In genomic region chr12:47742253-47742825, GRCh38 we compare ENCODE assay signal across 8 cellular contexts. TPM values are rescaled to one million over a fixed set of nuclear protein-coding genes. Genes with fewer than 3 reads are reported as not detected.
DNase-seq lines count a peak whose midpoint lies in the region; ATAC-seq and TF ChIP-seq lines count a peak whose summit lies in the region.

No MANE protein-coding gene starts in this region.

- no peak overlapping the region for H3K4me3 ChIP-seq in heart right ventricle

- 85 to 91% methylated on average over 7 of the region's 7 CpGs for WGBS in heart right ventricle, 2 donors

- DNase-seq in NOMO-1 treated with DMSO at 0.1 percent for 48 hours (lab: John Stamatoyannopoulos, UW; ENCODE audit: unreplicated experiment) (peak; percentile 46), NOMO-1 treated with dmso at 0.1 percent for 144 hours (lab: John Stamatoyannopoulos, UW; ENCODE audit: unreplicated experiment) (no peak), RPMI8226 (peak; percentile 56), activated gamma-delta T cell treated with Interleukin-2 at 50 U/mL for 16 hours (peak; percentile 67), heart right ventricle (peak; percentile 45 to 63)
- peak; percentile 73 for DNase-seq in stimulated activated CD4-positive, alpha-beta T cell treated with anti-CD3 and anti-CD28 coated beads, Interleukin-1b, Interleukin-23, amount 100 ng/mL, for 4 hours (ENCODE audit: low read depth in 2 of 2)

- peaks cover 0 to 5% (median 0%) of the 10 kb centered on the region in 7 donors for H3K27me3 ChIP-seq in heart right ventricle

- ATAC-seq in heart right ventricle: no peak
- ATAC-seq in GM19463 (IDR thresholded peaks at IDR 0.05; ENCODE audit: unreplicated experiment): no peak
- ATAC-seq in GM19455 (IDR thresholded peaks at IDR 0.05; ENCODE audit: unreplicated experiment): no peak

- peaks cover 0 to 45% (median 0%) of the 10 kb centered on the region in 9 donors for H3K36me3 ChIP-seq in heart right ventricle

- H3K4me1 ChIP-seq in heart right ventricle: peaks cover 21 to 65% (median 42%) of the 10 kb centered on the region in 9 donors

- peak overlapping the region in 1 of 10 donors; percentile 78 for H3K27ac ChIP-seq in heart right ventricle

- peak; percentile 85 to 95 (median 89) for TF ChIP-seq CTCF in heart right ventricle (IDR thresholded peaks at IDR 0.05)

- H3K9me3 ChIP-seq in heart right ventricle: no peaks in the 10 kb centered on the region

- intact Hi-C loops in heart right ventricle (cut with DNase I): loop anchor here in 1 of 10 donors (1.0 to 5.0 kb wide), 2 partner anchors 10 to 35 kb away; no protein-coding TSS in a partner anchor

RNA-seq across cellular contexts. Expression of gene RAPGEF3, which starts 16.3 kb away (rescaled TPM):
- 10 to 100 TPM in 9 of 10 donors, 1 to 10 TPM in 1; 9.5 to 54.9 (median 19.8) TPM for total RNA-seq in heart right ventricle
- 100 to 1,000 TPM in 1 of 2 donors, 10 to 100 TPM in 1; 22.4 to 173 TPM for polyA plus RNA-seq in heart right ventricle

RNA-seq across cellular contexts. Expression of gene ENDOU, which starts 17.0 kb away (rescaled TPM):
- under 1 TPM in 9 of 10 donors, not detected in 1; 0.11 to 0.56 (median 0.31) TPM for total RNA-seq in heart right ventricle
- polyA plus RNA-seq in heart right ventricle: under 1 TPM; 0.26 to 0.29 TPM

RNA-seq across cellular contexts. Expression of gene SLC48A1, which starts 30.7 kb away (rescaled TPM):
- 10 to 100 TPM; 18.6 to 31.9 (median 22.1) TPM for total RNA-seq in heart right ventricle
- polyA plus RNA-seq in heart right ventricle: 10 to 100 TPM; 12.6 to 26.2 TPM

RNA-seq across cellular contexts. Expression of gene RPAP3, which starts 36.5 kb away (rescaled TPM):
- 10 to 100 TPM; 18.6 to 28.0 (median 21.8) TPM for total RNA-seq in heart right ventricle
- polyA plus RNA-seq in heart right ventricle: 10 to 100 TPM in 1 of 2 donors, 1 to 10 TPM in 1; 4.8 to 10.1 TPM
